8 cellular contexts compared by ENCODE assay signal in genomic region chr2:26961603-26962184, GRCh38. TPM values are rescaled to one million over a fixed set of nuclear protein-coding genes. Genes with fewer than 3 reads are reported as not detected.
DNase-seq lines count a peak whose midpoint lies in the region; ATAC-seq and TF ChIP-seq lines count a peak whose summit lies in the region.

No MANE protein-coding gene starts in this region.

- H3K9me3 ChIP-seq in HCT116 (ENCODE audit: control insufficient read depth in 1 of 2, insufficient read depth in 1 of 2, low read depth in 1 of 2, low read length in 2 of 2): no peaks in the 10 kb centered on the region

- H3K27ac ChIP-seq in HCT116 (ENCODE audit: low read depth, low read length): peak overlapping the region; percentile 22; the same call in 1 of the 2 replicates

- intact Hi-C loops in HCT116 (cut with micrococcal nuclease): loop anchor here (1.0 to 10.0 kb wide), 4 partner anchors 56 to 233 kb away; no protein-coding TSS in a partner anchor

- H3K9me2 ChIP-seq in HCT116 (ENCODE audit: insufficient read depth): no peaks in the 10 kb centered on the region

- peak overlapping the region; percentile 72 for H2AFZ ChIP-seq in HCT116 (ENCODE audit: low read depth, low read length, poor library complexity, severe bottlenecking)

- POLR2A ChIA-PET in HCT116 (lab: Charles Lee): interaction anchor here (0.7 to 2.3 kb wide), 5 partner anchors 55 to 242 kb away, joined by 3 to 14 read pairs (median 3); no protein-coding TSS in a partner anchor

- no peaks in the 10 kb centered on the region for H3K79me2 ChIP-seq in HCT116 (ENCODE audit: insufficient read depth, low read length)

- CTCF ChIA-PET in HCT116 (lab: Charles Lee): interaction anchor here (0.6 to 4.0 kb wide), 33 partner anchors 8 to 342 kb away, joined by 3 to 154 read pairs (median 5); partner anchors contain the start of genes AGBL5, KHK, MAPRE3 and OST4

- TF ChIP-seq POLR2A in HCT116 (IDR thresholded peaks at IDR 0.05; ENCODE audit: borderline replicate concordance, extremely low read depth, insufficient read depth, insufficient read length): no peak

- H4K20me1 ChIP-seq in HCT116 (ENCODE audit: insufficient read depth): no peaks in the 10 kb centered on the region

- peak; percentile 94 to 97 (median 97) for TF ChIP-seq CTCF in HCT116 (IDR thresholded peaks at IDR 0.05 in 2 of 3, conservative IDR thresholded peaks at IDR 0.05 in 1 of 3; ENCODE audit: borderline replicate concordance in 1 of 3, insufficient read depth in 1 of 3, low read depth in 2 of 3, low read length in 2 of 3)

- H3K4me3 ChIP-seq in HCT116 (replicated peaks in 1 of 2; ENCODE audit: low read depth in 1 of 2, low read length in 2 of 2): no peak overlapping the region

- no peaks in the 10 kb centered on the region for H3K27me3 ChIP-seq in HCT116 (ENCODE audit: insufficient read depth, low read length)

- peak; percentile 100 for TF ChIP-seq RAD21 in HCT116 (IDR thresholded peaks at IDR 0.05; ENCODE audit: low read depth)

- DNase-seq in AG20443 (ENCODE audit: low spot score) (peak; percentile 86), HCT116 (ENCODE audit: low read depth, low spot score) (peak; percentile 92), NCI-H345 (lab: John Stamatoyannopoulos, UW) (peak; percentile 89), cerebellar cortex (ENCODE audit: low spot score) (peak; percentile 94), kidney tubule cell (ENCODE audit: low spot score) (peak; percentile 84)
- DNase-seq in activated CD4-positive, CD25-positive, alpha-beta regulatory T cell treated with anti-CD3 and anti-CD28 coated beads, Interleukin-2, amount 50 U/mL, for 72 hours: peak; percentile 80
- DNase-seq in stimulated activated CD4-positive, alpha-beta T cell treated with anti-CD3 and anti-CD28 coated beads, Interleukin-2, amount 100 ng/mL, for 48 hours: peak; percentile 77 to 79

- RAD21 ChIA-PET in HCT116 (lab: Charles Lee; ENCODE audit: low non-redundant PET in 1 of 2, low total read pairs in 2 of 2, uncharacterized antibody in 2 of 2, unreplicated experiment in 2 of 2): interaction anchor here (0.6 to 2.2 kb wide), 16 partner anchors 48 to 342 kb away, joined by 3 to 32 read pairs (median 4); partner anchors contain the start of gene AGBL5 (in 1 of the 2)

- H3K36me3 ChIP-seq in HCT116 (ENCODE audit: control insufficient read depth in 1 of 2, insufficient read depth in 2 of 2, low read length in 2 of 2): no peaks in the 10 kb centered on the region

- H3K4me2 ChIP-seq in HCT116 (ENCODE audit: low read length): peak overlapping the region; percentile 63

- no peak overlapping the region for H3K9ac ChIP-seq in HCT116 (ENCODE audit: low read length)

- BruUV-seq in HCT116 (replicated peaks; lab: Mats Ljungman, UMichigan): no TSS peak

- peaks cover 0 to 7% of the 10 kb centered on the region in 2 experiments; a peak in 2 of 4 replicates for H3K4me1 ChIP-seq in HCT116 (ENCODE audit: control insufficient read depth in 1 of 2, insufficient read depth in 2 of 2, low read length in 2 of 2)

- ATAC-seq in HCT116 (peak; percentile 96), HG03139 (IDR thresholded peaks at IDR 0.05; ENCODE audit: unreplicated experiment) (no peak)

TF ChIP-seq in HCT116, 20 proteins besides CTCF, POLR2A, EP300 and RAD21:
- TF ChIP-seq SRF (IDR thresholded peaks at IDR 0.05; ENCODE audit: low read depth): no peak
- no peak for TF ChIP-seq CEBPB (IDR thresholded peaks at IDR 0.05; ENCODE audit: low read depth)
- TF ChIP-seq, protein P1, sequence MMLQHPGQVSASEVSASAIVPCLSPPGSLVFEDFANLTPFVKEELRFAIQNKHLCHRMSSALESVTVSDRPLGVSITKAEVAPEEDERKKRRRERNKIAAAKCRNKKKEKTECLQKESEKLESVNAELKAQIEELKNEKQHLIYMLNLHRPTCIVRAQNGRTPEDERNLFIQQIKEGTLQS (IDR thresholded peaks at IDR 0.05): no peak
- TF ChIP-seq CBX3 (IDR thresholded peaks at IDR 0.05; ENCODE audit: low read depth): no peak
- peak; percentile 45; the same call in 1 of the 2 replicates for TF ChIP-seq ZFX (IDR thresholded peaks at IDR 0.05)
- no peak for TF ChIP-seq EZH2 (IDR thresholded peaks at IDR 0.05)
- peak; percentile 39; the same call in 1 of the 2 replicates for TF ChIP-seq POLR2AphosphoS5 (IDR thresholded peaks at IDR 0.05; ENCODE audit: low read depth, low read length)
- TF ChIP-seq EGR1 (IDR thresholded peaks at IDR 0.05; ENCODE audit: low read depth): no peak
- no peak for TF ChIP-seq JUND (IDR thresholded peaks at IDR 0.05)
- no peak for TF ChIP-seq ELF1 (IDR thresholded peaks at IDR 0.05; ENCODE audit: borderline replicate concordance, low read depth)
- TF ChIP-seq, protein P2, sequence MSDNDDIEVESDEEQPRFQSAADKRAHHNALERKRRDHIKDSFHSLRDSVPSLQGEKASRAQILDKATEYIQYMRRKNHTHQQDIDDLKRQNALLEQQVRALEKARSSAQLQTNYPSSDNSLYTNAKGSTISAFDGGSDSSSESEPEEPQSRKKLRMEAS (IDR thresholded peaks at IDR 0.05): peak; percentile 33
- TF ChIP-seq FOSL1 (IDR thresholded peaks at IDR 0.05; ENCODE audit: low read depth): no peak
- TF ChIP-seq YY1 (IDR thresholded peaks at IDR 0.05; ENCODE audit: extremely low read depth, insufficient replicate concordance, low read depth, low read length): peak; percentile 21

RNA-seq across cellular contexts. Expression of gene MAPRE3, which starts 8.7 kb away (rescaled TPM):
- total RNA-seq in HCT116 (2021; ENCODE audit: unreplicated experiment): 12.1 TPM
- 21.7 and 23.8 TPM in 2 replicates for polyA plus RNA-seq in HCT116 (2012)
